2 cellular contexts compared by ENCODE assay signal in genomic region chr4:106316773-106317409, GRCh38.
TF ChIP-seq lines count a peak whose summit lies in the region.

No MANE protein-coding gene starts in this region.

TF ChIP-seq in WTC11, 78 proteins besides CTCF, POLR2A, EP300 and RAD21:
- TF ChIP-seq ATF6 (CRISPR knock-in tag; IDR thresholded peaks at IDR 0.05): no peak
- TF ChIP-seq ZMAT4 (CRISPR knock-in tag; IDR thresholded peaks at IDR 0.05): 0 out of 2 replicates have a peak, but pooled peaks have one; percentile 12
- TF ChIP-seq FOXP1 (CRISPR knock-in tag; IDR thresholded peaks at IDR 0.05; ENCODE audit: borderline replicate concordance): no peak
- TF ChIP-seq GTF2I (CRISPR knock-in tag; conservative IDR thresholded peaks at IDR 0.05): no peak
- no peak for TF ChIP-seq ESRRA (CRISPR knock-in tag; IDR thresholded peaks at IDR 0.05; ENCODE audit: borderline replicate concordance)
- TF ChIP-seq SOX15 (CRISPR knock-in tag; IDR thresholded peaks at IDR 0.05): no peak

TF ChIP-seq in HepG2, 621 proteins besides CTCF, POLR2A, EP300 and RAD21 (continues in another document):
- TF ChIP-seq ISL2 (CRISPR knock-in tag; IDR thresholded peaks at IDR 0.05) (peak; percentile 19; the same call in 1 of the 2 replicates), JARID2 (CRISPR knock-in tag; IDR thresholded peaks at IDR 0.05; ENCODE audit: insufficient replicate concordance) (peak; percentile 17), ONECUT2 (CRISPR knock-in tag; IDR thresholded peaks at IDR 0.05) (peak; percentile 76), ZNF550 (CRISPR knock-in tag; IDR thresholded peaks at IDR 0.05; ENCODE audit: borderline replicate concordance) (no peak), ZSCAN25 (CRISPR knock-in tag; IDR thresholded peaks at IDR 0.05) (0 out of 2 replicates have a peak, but pooled peaks have one; percentile 17), SRF (IDR thresholded peaks at IDR 0.05; ENCODE audit: low read depth, low read length) (no peak), ZNF451 (CRISPR knock-in tag; IDR thresholded peaks at IDR 0.05) (peak; percentile 2; the same call in 1 of the 2 replicates), NFATC3 (CRISPR knock-in tag; IDR thresholded peaks at IDR 0.05) (no peak), DPF2 (CRISPR knock-in tag; IDR thresholded peaks at IDR 0.05; ENCODE audit: borderline replicate concordance, low read depth) (0 out of 2 replicates have a peak, but pooled peaks have one; percentile 31), KDM3A (CRISPR knock-in tag; IDR thresholded peaks at IDR 0.05; ENCODE audit: low read depth) (no peak), ZMAT5 (CRISPR knock-in tag; IDR thresholded peaks at IDR 0.05; ENCODE audit: borderline replicate concordance, low read depth) (no peak), ZNF431 (CRISPR knock-in tag; IDR thresholded peaks at IDR 0.05; ENCODE audit: borderline replicate concordance, low read depth) (peak; percentile 27; the same call in 1 of the 2 replicates), ZNF619 (CRISPR knock-in tag; IDR thresholded peaks at IDR 0.05) (no peak), ZNF556 (CRISPR knock-in tag; IDR thresholded peaks at IDR 0.05; ENCODE audit: borderline replicate concordance) (no peak), ZNF761 (CRISPR knock-in tag; conservative IDR thresholded peaks at IDR 0.05) (no peak), ELF1 (CRISPR knock-in tag; IDR thresholded peaks at IDR 0.05) (no peak), THAP9 (CRISPR knock-in tag; IDR thresholded peaks at IDR 0.05; ENCODE audit: borderline replicate concordance) (no peak), DDIT3 (CRISPR knock-in tag; IDR thresholded peaks at IDR 0.05) (no peak), ATF7 (IDR thresholded peaks at IDR 0.05) (0 out of 2 replicates have a peak, but pooled peaks have one; percentile 1), ATF7 (CRISPR knock-in tag; IDR thresholded peaks at IDR 0.05) (no peak), ZNF800 (CRISPR knock-in tag; IDR thresholded peaks at IDR 0.05) (no peak; the same call in 1 of the 2 replicates), ZNF24 (IDR thresholded peaks at IDR 0.05) (no peak), ZNF335 (CRISPR knock-in tag; IDR thresholded peaks at IDR 0.05) (no peak), PATZ1 (CRISPR knock-in tag; IDR thresholded peaks at IDR 0.05) (no peak), KLF12 (CRISPR knock-in tag; IDR thresholded peaks at IDR 0.05; ENCODE audit: borderline replicate concordance) (0 out of 2 replicates have a peak, but pooled peaks have one; percentile 62), BCLAF1 (IDR thresholded peaks at IDR 0.05) (no peak), ZNF646 (CRISPR knock-in tag; IDR thresholded peaks at IDR 0.05) (no peak), ZEB1 (IDR thresholded peaks at IDR 0.05; ENCODE audit: insufficient replicate concordance, low read depth) (peak; percentile 15), PBX3 (CRISPR knock-in tag; IDR thresholded peaks at IDR 0.05; ENCODE audit: borderline replicate concordance) (peak; percentile 20; the same call in 1 of the 2 replicates), ZNF563 (CRISPR knock-in tag; IDR thresholded peaks at IDR 0.05) (no peak), ELF4 (CRISPR knock-in tag; IDR thresholded peaks at IDR 0.05; ENCODE audit: borderline replicate concordance) (no peak), GATAD2A (CRISPR knock-in tag; IDR thresholded peaks at IDR 0.05) (0 out of 2 replicates have a peak, but pooled peaks have one; percentile 2), SNAPC5 (CRISPR knock-in tag; IDR thresholded peaks at IDR 0.05; ENCODE audit: borderline replicate concordance) (no peak), MEIS1 (CRISPR knock-in tag; IDR thresholded peaks at IDR 0.05; ENCODE audit: borderline replicate concordance) (0 out of 2 replicates have a peak, but pooled peaks have one; percentile 17), ZNF414 (CRISPR knock-in tag; IDR thresholded peaks at IDR 0.05) (no peak), ZNF879 (CRISPR knock-in tag; IDR thresholded peaks at IDR 0.05) (peak; percentile 82; the same call in 1 of the 2 replicates), BRD4 (CRISPR knock-in tag; IDR thresholded peaks at IDR 0.05) (peak; percentile 15; the same call in 1 of the 2 replicates), KLF13 (CRISPR knock-in tag; IDR thresholded peaks at IDR 0.05) (no peak)
